In genomic region chr16:19410435-19411153, GRCh38 we compare ENCODE assay signal across 8 cellular contexts. TPM values are rescaled to one million over a fixed set of nuclear protein-coding genes. Genes with fewer than 3 reads are reported as not detected.
DNase-seq lines count a peak whose midpoint lies in the region; ATAC-seq and TF ChIP-seq lines count a peak whose summit lies in the region.

No MANE protein-coding gene starts in this region.

- no peaks in the 10 kb centered on the region for H3K36me3 Mint-ChIP-seq in dendritic cell treated with granulocyte-macrophage colony-stimulating factor and Interleukin-4, amounts not matched to agents 40 ng/mL and 50 ng/mL, for 4 days (ENCODE audit: low read depth)
- H3K36me3 Mint-ChIP-seq in naive thymus-derived CD8-positive, alpha-beta T cell: peaks cover 0 to 26% (median 2%) of the 10 kb centered on the region in 3 donors

- intact Hi-C loops in dendritic cell treated with granulocyte-macrophage colony-stimulating factor and Interleukin-4, amounts not matched to agents 40 ng/mL and 50 ng/mL, for 4 days (cut with micrococcal nuclease): no loop called here

- no peak for ATAC-seq in naive thymus-derived CD8-positive, alpha-beta T cell
- no peak for ATAC-seq in HG03469 (IDR thresholded peaks at IDR 0.05; ENCODE audit: unreplicated experiment)

- H3K4me3 Mint-ChIP-seq in dendritic cell treated with granulocyte-macrophage colony-stimulating factor and Interleukin-4, amounts not matched to agents 40 ng/mL and 50 ng/mL, for 4 days: peak overlapping the region; percentile 42
- H3K4me3 Mint-ChIP-seq in naive thymus-derived CD8-positive, alpha-beta T cell: peak overlapping the region in 9 of 10 donors; percentile 1 to 78 (median 48)

- POLR2A ChIA-PET in naive thymus-derived CD8-positive, alpha-beta T cell (lab: Charles Lee): no interaction called here

- no peak overlapping the region for H3K4me3 ChIP-seq in WERI-Rb-1 (ENCODE audit: low read depth, low read length)

- H3K9me3 ChIP-seq in WERI-Rb-1 (ENCODE audit: severe bottlenecking): no peaks in the 10 kb centered on the region

- no peak overlapping the region for H3K27ac Mint-ChIP-seq in dendritic cell treated with granulocyte-macrophage colony-stimulating factor and Interleukin-4, amounts not matched to agents 40 ng/mL and 50 ng/mL, for 4 days
- no peak overlapping the region for H3K27ac Mint-ChIP-seq in naive thymus-derived CD8-positive, alpha-beta T cell

- H3K27me3 Mint-ChIP-seq in dendritic cell treated with granulocyte-macrophage colony-stimulating factor and Interleukin-4, amounts not matched to agents 40 ng/mL and 50 ng/mL, for 4 days: peaks cover 71% of the 10 kb centered on the region
- peaks cover 30 to 79% (median 41%) of the 10 kb centered on the region in 5 donors for H3K27me3 Mint-ChIP-seq in naive thymus-derived CD8-positive, alpha-beta T cell

- H3K27me3 ChIP-seq in WERI-Rb-1 (ENCODE audit: insufficient read depth, low read depth, severe bottlenecking): no peaks in the 10 kb centered on the region

- no peaks in the 10 kb centered on the region for H3K36me3 ChIP-seq in WERI-Rb-1

- in situ Hi-C loops in G401 (cut with HindIII; ENCODE audit: low sequenced_read_pairs): no loop called here

- peaks cover 28% of the 10 kb centered on the region for H3K9me3 Mint-ChIP-seq in dendritic cell treated with granulocyte-macrophage colony-stimulating factor and Interleukin-4, amounts not matched to agents 40 ng/mL and 50 ng/mL, for 4 days
- peaks cover 2 to 39% (median 16%) of the 10 kb centered on the region in 9 donors for H3K9me3 Mint-ChIP-seq in naive thymus-derived CD8-positive, alpha-beta T cell

- H3K4me1 Mint-ChIP-seq in dendritic cell treated with granulocyte-macrophage colony-stimulating factor and Interleukin-4, amounts not matched to agents 40 ng/mL and 50 ng/mL, for 4 days (ENCODE audit: low read depth): peaks cover 5% of the 10 kb centered on the region
- peaks cover 2 to 8% (median 6%) of the 10 kb centered on the region in 4 donors for H3K4me1 Mint-ChIP-seq in naive thymus-derived CD8-positive, alpha-beta T cell

- DNase-seq in NCI-H345 (lab: John Stamatoyannopoulos, UW) (peak; percentile 16), NCI-H345 treated with DMSO at 0.1 percent for 48 hours (lab: John Stamatoyannopoulos, UW; ENCODE audit: unreplicated experiment) (no peak), NCI-H2196 treated with DMSO at 0.1 percent for 48 hours (lab: John Stamatoyannopoulos, UW; ENCODE audit: unreplicated experiment) (peak; percentile 22), WERI-Rb-1 (no peak), G401 (ENCODE audit: low spot score) (no peak)
- no peak for DNase-seq in naive thymus-derived CD8-positive, alpha-beta T cell

- TF ChIP-seq CTCF in WERI-Rb-1 (IDR thresholded peaks at IDR 0.05; ENCODE audit: low read depth, low read length): no peak

- H3K27ac ChIP-seq in WERI-Rb-1: no peak overlapping the region

RNA-seq across cellular contexts. Expression of gene TMC5, which starts 7.1 kb away (rescaled TPM):
- not detected for total RNA-seq in naive thymus-derived CD8-positive, alpha-beta T cell
- polyA plus RNA-seq in naive thymus-derived CD8-positive, alpha-beta T cell: not detected
- total RNA-seq in G401 (2014; rRNA removed; shearing (Covaris generic)): not detected in 2 replicates

Comparison
In these comparisons a context has a peak if more than half of its experiments do, and no peak if none do; other contexts are left out.
1. DNase-seq: peak in NCI-H345 (single experiment) and NCI-H2196 treated with DMSO at 0.1 percent for 48 hours (single experiment); none in NCI-H345 treated with DMSO at 0.1 percent for 48 hours (single experiment), naive thymus-derived CD8-positive, alpha-beta T cell (0 of 10), WERI-Rb-1 (single experiment) and G401 (single experiment).